ENCODE assay signal across 11 cellular contexts in genomic region chr10:13614530-13615332, GRCh38. TPM values are rescaled to one million over a fixed set of nuclear protein-coding genes. Genes with fewer than 3 reads are reported as not detected.
DNase-seq lines count a peak whose midpoint lies in the region; ATAC-seq and TF ChIP-seq lines count a peak whose summit lies in the region.
"Had no signal": no experiment of that assay in that cellular context is flagged by ENCODE, and none has a peak within 500 bp of the region (broad histone marks: within the 10 kb centered on the region; RNA-seq: fewer than 3 reads in every experiment).

No MANE protein-coding gene starts in this region.

- DNase-seq in H9 (peak; percentile 37), adipocyte (ENCODE audit: low read depth) (peak; percentile 72), prostate gland (ENCODE audit: low spot score) (peak; percentile 40), adrenal gland (no peak), germinal center (ENCODE audit: low spot score) (no peak)
- no peak for DNase-seq in activated CD8-positive, alpha-beta memory T cell treated with anti-CD3 and anti-CD28 coated beads for 24 hours
- DNase-seq: NCI-H524 treated with DMSO at 0.1 percent for 48 hours, posterior cingulate gyrus had no signal

- H3K36me3 ChIP-seq in adipocyte (ENCODE audit: control insufficient read depth, insufficient read depth, low read length, severe bottlenecking) (peaks cover 75% of the 10 kb centered on the region), gastroesophageal sphincter (peaks cover 6 to 83% of the 10 kb centered on the region in 2 donors), prostate gland (no peaks in the 10 kb centered on the region), adrenal gland (replicated peaks in 1 of 2) (peaks cover 0 to 40% of the 10 kb centered on the region in 2 donors)

- no peaks in the 10 kb centered on the region for H3K9me3 ChIP-seq in H9 (ENCODE audit: control insufficient read depth, low read depth, low read length)
- no peaks in the 10 kb centered on the region for H3K9me3 ChIP-seq in adipocyte (ENCODE audit: control insufficient read depth, low read length)
- no peaks in the 10 kb centered on the region for H3K9me3 ChIP-seq in gastroesophageal sphincter
- no peaks in the 10 kb centered on the region for H3K9me3 ChIP-seq in prostate gland
- H3K9me3 ChIP-seq in adrenal gland (replicated peaks in 1 of 3): no peaks in the 10 kb centered on the region

- H4K20me1 ChIP-seq in H9 (ENCODE audit: control insufficient read depth, insufficient read depth, insufficient read length): no peaks in the 10 kb centered on the region

- no peak overlapping the region for H2BK5ac ChIP-seq in H9 (ENCODE audit: insufficient read length, low read length)

- no peak overlapping the region for H3K18ac ChIP-seq in H9 (ENCODE audit: insufficient read length, low read depth, low read length)

- H3K27ac Mint-ChIP-seq in H9: peak overlapping the region; percentile 29 to 65 (median 30); a peak in 6 of 7 replicates
- H3K27ac Mint-ChIP-seq in activated T-helper 17 cell treated with anti-CD3 and anti-CD28 coated beads, Interleukin-2, amount 50 U/mL, for 72 hours: no peak overlapping the region
- H3K27ac Mint-ChIP-seq: T-helper 1 cell treated with Interleukin-12 subunit alpha and Interleukin-12 subunit beta and Interleukin-4 antibody, amounts not matched to agents 30 μg/mL and 1 μg/mL, for 36 hours had no signal

- H3K79me2 ChIP-seq in H9 (ENCODE audit: insufficient read depth, low read length): no peaks in the 10 kb centered on the region

- peaks cover 21% of the 10 kb centered on the region in 2 experiments for H3K4me1 Mint-ChIP-seq in H9
- H3K4me1 Mint-ChIP-seq in activated T-helper 17 cell treated with anti-CD3 and anti-CD28 coated beads, Interleukin-2, amount 50 U/mL, for 72 hours: peaks cover 4% of the 10 kb centered on the region

- no peak overlapping the region for H3K14ac ChIP-seq in H9 (ENCODE audit: insufficient read depth, low read length)

- TF ChIP-seq EP300 in gastroesophageal sphincter (IDR thresholded peaks at IDR 0.05): no peak

- no peak overlapping the region for H3K4me3 ChIP-seq in adipocyte (ENCODE audit: low read length)
- H3K4me3 ChIP-seq in gastroesophageal sphincter: no peak overlapping the region
- H3K4me3 ChIP-seq in prostate gland: no peak overlapping the region
- no peak overlapping the region for H3K4me3 ChIP-seq in adrenal gland

- no peak overlapping the region for H3T11ph ChIP-seq in H9 (ENCODE audit: low read length)

- no peaks in the 10 kb centered on the region for H3K23me2 ChIP-seq in H9 (ENCODE audit: insufficient read length, low read depth, low read length, poor library complexity, severe bottlenecking)

- H2BK120ac ChIP-seq in H9 (ENCODE audit: low read depth, low read length, poor library complexity, severe bottlenecking): no peak overlapping the region

- H3K4me1 ChIP-seq in H9 (ENCODE audit: insufficient read depth, low read length) (peaks cover 4% of the 10 kb centered on the region; the same call in 1 of the 2 replicates), adipocyte (ENCODE audit: control insufficient read depth, insufficient read depth, low read length) (no peaks in the 10 kb centered on the region), gastroesophageal sphincter (peaks cover 0 to 30% (median 10%) of the 10 kb centered on the region in 3 donors), prostate gland (replicated peaks) (peaks cover 3% of the 10 kb centered on the region), adrenal gland (replicated peaks in 1 of 2) (no peaks in the 10 kb centered on the region)

- no CpG with 5 or more reads among the region's 8 CpGs for WGBS in H9 (ENCODE audit: extremely low coverage, insufficient read length, low lambda C conversion rate)
- WGBS in gastroesophageal sphincter (ENCODE audit: low coverage in 1 of 2), 2 donors: 44 to 58% methylated on average over 4 to 8 of the region's 8 CpGs
- WGBS in prostate gland: 41% methylated on average over 8 of the region's 8 CpGs
- 82 to 83% (median 83%) methylated on average over 8 of the region's 8 CpGs for WGBS in adrenal gland, 4 donors

- no peak for TF ChIP-seq POLR2A in gastroesophageal sphincter (IDR thresholded peaks at IDR 0.05)
- TF ChIP-seq POLR2A in prostate gland (IDR thresholded peaks at IDR 0.05): no peak
- no peak for TF ChIP-seq POLR2A in adrenal gland (IDR thresholded peaks at IDR 0.05)

- no peak overlapping the region for H4K91ac ChIP-seq in H9 (ENCODE audit: insufficient read length, low read depth, low read length)

- H3K56ac ChIP-seq in H9 (ENCODE audit: insufficient read length, low read depth, low read length): no peak overlapping the region

- no peak overlapping the region for H2AK5ac ChIP-seq in H9 (ENCODE audit: insufficient read length, low read length)

- intact Hi-C loops in prostate gland (cut with DNase I): loop anchor here (2.0 to 5.0 kb wide), 2 partner anchors 46 to 478 kb away; no protein-coding TSS in a partner anchor
- intact Hi-C loops in adrenal gland (cut with DNase I): no loop called here

- no peak overlapping the region for H3K9ac ChIP-seq in H9 (ENCODE audit: extremely low read depth, insufficient read length, low read length)
- H3K9ac ChIP-seq in adipocyte (ENCODE audit: low read length): no peak overlapping the region

- no peak overlapping the region for H2BK20ac ChIP-seq in H9 (ENCODE audit: low read depth, low read length, poor library complexity, severe bottlenecking)

- H3K23ac ChIP-seq in H9 (ENCODE audit: insufficient read length, low read depth, low read length): no peak overlapping the region

- TF ChIP-seq CTCF in H9 (conservative IDR thresholded peaks at IDR 0.05) (peak; percentile 40; the same call in 2 of the 3 replicates), gastroesophageal sphincter (IDR thresholded peaks at IDR 0.05) (no peak), prostate gland (IDR thresholded peaks at IDR 0.05) (no peak), adrenal gland (IDR thresholded peaks at IDR 0.05) (no peak)

- no peak overlapping the region for H2BK12ac ChIP-seq in H9 (ENCODE audit: insufficient read length, low read depth, low read length)

- H4K8ac ChIP-seq in H9 (replicated peaks; ENCODE audit: insufficient read length, low read depth, low read length): no peak overlapping the region

- no peaks in the 10 kb centered on the region for H3K27me3 Mint-ChIP-seq in H9 (ENCODE audit: low read depth)
- H3K27me3 Mint-ChIP-seq in activated T-helper 17 cell treated with anti-CD3 and anti-CD28 coated beads, Interleukin-2, amount 50 U/mL, for 72 hours: no peaks in the 10 kb centered on the region

- H3K4me3 Mint-ChIP-seq in H9: no peak overlapping the region
- H3K4me3 Mint-ChIP-seq in activated T-helper 17 cell treated with anti-CD3 and anti-CD28 coated beads, Interleukin-2, amount 50 U/mL, for 72 hours: no peak overlapping the region
- H3K4me3 Mint-ChIP-seq: T-helper 1 cell treated with Interleukin-12 subunit alpha and Interleukin-12 subunit beta and Interleukin-4 antibody, amounts not matched to agents 30 μg/mL and 1 μg/mL, for 36 hours had no signal

- no peak overlapping the region for H4K5ac ChIP-seq in H9 (ENCODE audit: insufficient read length, low read depth, low read length)

- H3K9me3 Mint-ChIP-seq in H9: no peaks in the 10 kb centered on the region
- H3K9me3 Mint-ChIP-seq in activated T-helper 17 cell treated with anti-CD3 and anti-CD28 coated beads, Interleukin-2, amount 50 U/mL, for 72 hours: no peaks in the 10 kb centered on the region
- H3K9me3 Mint-ChIP-seq: T-helper 1 cell treated with Interleukin-12 subunit alpha and Interleukin-12 subunit beta and Interleukin-4 antibody, amounts not matched to agents 30 μg/mL and 1 μg/mL, for 36 hours had no signal

- peaks cover 5 to 50% (median 35%) of the 10 kb centered on the region in 3 experiments; a peak in 6 of 7 replicates for H3K36me3 Mint-ChIP-seq in H9 (ENCODE audit: insufficient read depth in 1 of 3, low read depth in 3 of 3)
- peaks cover 100% of the 10 kb centered on the region for H3K36me3 Mint-ChIP-seq in activated T-helper 17 cell treated with anti-CD3 and anti-CD28 coated beads, Interleukin-2, amount 50 U/mL, for 72 hours (ENCODE audit: low read depth)

- no peaks in the 10 kb centered on the region for H3K79me1 ChIP-seq in H9 (ENCODE audit: insufficient read depth, low read depth, low read length, poor library complexity, severe bottlenecking)

- H3K4ac ChIP-seq in H9 (ENCODE audit: low read depth, low read length): no peak overlapping the region

- H3K27ac ChIP-seq in H9 (ENCODE audit: insufficient read length, low read depth, low read length) (no peak overlapping the region), gastroesophageal sphincter (peak overlapping the region; percentile 29 to 73 (median 48)), prostate gland (no peak overlapping the region), adrenal gland (no peak overlapping the region)

- no peak overlapping the region; the same call in 1 of the 2 replicates for H2BK15ac ChIP-seq in H9 (ENCODE audit: low read depth, low read length)

- no peak overlapping the region for H3K4me2 ChIP-seq in H9 (ENCODE audit: insufficient read depth, insufficient read length, low read length)

- ATAC-seq in gastroesophageal sphincter: peak; percentile 60
- ATAC-seq in activated T-helper 17 cell treated with anti-CD3 and anti-CD28 coated beads, Interleukin-2, amount 50 U/mL, for 72 hours (replicated peaks): no peak

- H3K27me3 ChIP-seq in H9 (ENCODE audit: insufficient read depth, low read length) (no peaks in the 10 kb centered on the region), adipocyte (replicated peaks; ENCODE audit: control insufficient read depth, insufficient read depth, low read length) (no peaks in the 10 kb centered on the region), gastroesophageal sphincter (no peaks in the 10 kb centered on the region), prostate gland (replicated peaks; ENCODE audit: insufficient read depth) (no peaks in the 10 kb centered on the region), adrenal gland (no peaks in the 10 kb centered on the region)

- no peak overlapping the region for H2AFZ ChIP-seq in H9 (ENCODE audit: low read length)

RNA-seq across cellular contexts. Expression of gene PRPF18, which starts 28.0 kb away (rescaled TPM):
- total RNA-seq in H9 (2021) (17.1 and 18.5 TPM in 2 replicates), gastroesophageal sphincter (10 to 100 TPM; 22.8 to 32.8 (median 24.0) TPM), prostate gland (10 to 100 TPM; 23.1 to 31.1 TPM), adrenal gland (10 to 100 TPM; 13.9 to 36.7 (median 18.9) TPM)
- polyA plus RNA-seq in adrenal gland: 10 to 100 TPM in 2 of 3 donors, 1 to 10 TPM in 1; 4.9 to 33.9 (median 10.5) TPM
- 10 to 100 TPM; 18.5 to 22.5 TPM for total RNA-seq in activated T-helper 17 cell treated with anti-CD3 and anti-CD28 coated beads, Interleukin-2, amount 50 U/mL, for 72 hours

Comparison
In these comparisons a context has a peak if more than half of its experiments do, and no peak if none do; other contexts are left out.
1. DNase-seq: peak in H9 (single experiment), adipocyte (single experiment) and prostate gland (single experiment); none in adrenal gland (0 of 7), germinal center (single experiment) and activated CD8-positive, alpha-beta memory T cell treated with anti-CD3 and anti-CD28 coated beads for 24 hours (single experiment).
2. H3K27ac ChIP-seq: peak in gastroesophageal sphincter (4 of 4); none in H9 (single experiment), prostate gland (0 of 2) and adrenal gland (0 of 5).